Comparison of ENCODE assay signal across 16 cellular contexts in genomic region chr3:126156468-126156867, GRCh38. TPM values are rescaled to one million over a fixed set of nuclear protein-coding genes. Genes with fewer than 3 reads are reported as not detected.
DNase-seq lines count a peak whose midpoint lies in the region; ATAC-seq and TF ChIP-seq lines count a peak whose summit lies in the region.
"Had no signal": no experiment of that assay in that cellular context is flagged by ENCODE, and none has a peak within 500 bp of the region (broad histone marks: within the 10 kb centered on the region; RNA-seq: fewer than 3 reads in every experiment).

No MANE protein-coding gene starts in this region.

- H3K9me3 Mint-ChIP-seq in WTC11 = peaks cover 8% of the 10 kb centered on the region; the same call in 1 of the 2 replicates
- H3K9me3 Mint-ChIP-seq in activated naive CD8-positive, alpha-beta T cell treated with anti-CD3 and anti-CD28 coated beads for 36 hours = no peaks in the 10 kb centered on the region
- H3K9me3 Mint-ChIP-seq: activated T-cell treated with anti-CD3 and anti-CD28 coated beads, Interleukin-2, amount 50 U/mL, for 4 hours; HFFc6; neural crest cell had no signal

- H3K4me3 Mint-ChIP-seq in WTC11 = no peak overlapping the region
- no peak overlapping the region for H3K4me3 Mint-ChIP-seq in activated naive CD8-positive, alpha-beta T cell treated with anti-CD3 and anti-CD28 coated beads for 36 hours
- H3K4me3 Mint-ChIP-seq: activated T-cell treated with anti-CD3 and anti-CD28 coated beads, Interleukin-2, amount 50 U/mL, for 4 hours; CD8-positive, alpha-beta memory T cell; HFFc6; neural crest cell had no signal

- no peaks in the 10 kb centered on the region; the same call in 1 of the 2 replicates for H3K27me3 Mint-ChIP-seq in WTC11 (ENCODE audit: low read depth)
- H3K27me3 Mint-ChIP-seq in activated naive CD8-positive, alpha-beta T cell treated with anti-CD3 and anti-CD28 coated beads for 36 hours = no peaks in the 10 kb centered on the region

- no peaks in the 10 kb centered on the region for H3K4me1 Mint-ChIP-seq in WTC11
- no peaks in the 10 kb centered on the region for H3K4me1 Mint-ChIP-seq in activated naive CD8-positive, alpha-beta T cell treated with anti-CD3 and anti-CD28 coated beads for 36 hours
- H3K4me1 Mint-ChIP-seq: CD8-positive, alpha-beta memory T cell had no signal

- CTCF ChIA-PET in WTC11 (lab: Charles Lee) = interaction anchor here (0.6 kb wide), 1 partner anchor 482 kb away, joined by 4 read pairs; no protein-coding TSS in a partner anchor

- H4K8ac ChIP-seq in mesendoderm (ENCODE audit: low read depth, low read length) = no peak overlapping the region

- H3K4me3 ChIP-seq in GM12864 (ENCODE audit: low read depth, low read length) = no peak overlapping the region
- H3K4me3 ChIP-seq in mesendoderm (ENCODE audit: low read length) = no peak overlapping the region
- H3K4me3 ChIP-seq: left lung had no signal

- H3K79me1 ChIP-seq in mesendoderm (ENCODE audit: low read length) = no peaks in the 10 kb centered on the region

- H3K4me1 ChIP-seq in mesendoderm (ENCODE audit: control insufficient read depth, low read depth, low read length) = no peaks in the 10 kb centered on the region
- H3K4me1 ChIP-seq: left lung had no signal

- H3K27me3 ChIP-seq in mesendoderm (ENCODE audit: insufficient read depth, low read length, poor library complexity) = no peaks in the 10 kb centered on the region
- H3K27me3 ChIP-seq: left lung had no signal

- H4K5ac ChIP-seq in mesendoderm (ENCODE audit: low read length) = no peak overlapping the region

- no peak overlapping the region for H3K27ac Mint-ChIP-seq in WTC11
- no peak overlapping the region for H3K27ac Mint-ChIP-seq in activated naive CD8-positive, alpha-beta T cell treated with anti-CD3 and anti-CD28 coated beads for 36 hours
- H3K27ac Mint-ChIP-seq: HFFc6 had no signal

- peaks cover 2% of the 10 kb centered on the region; the same call in 1 of the 2 replicates for H3K36me3 Mint-ChIP-seq in WTC11
- no peaks in the 10 kb centered on the region for H3K36me3 Mint-ChIP-seq in activated naive CD8-positive, alpha-beta T cell treated with anti-CD3 and anti-CD28 coated beads for 36 hours
- H3K36me3 Mint-ChIP-seq: CD8-positive, alpha-beta memory T cell had no signal

- H3K18ac ChIP-seq in mesendoderm (ENCODE audit: low read length) = no peak overlapping the region

- H3K36me3 ChIP-seq in mesendoderm (ENCODE audit: control insufficient read depth, insufficient read depth, low read length) = no peaks in the 10 kb centered on the region
- H3K36me3 ChIP-seq: left lung had no signal

- H2BK5ac ChIP-seq in mesendoderm (ENCODE audit: low read length) = no peak overlapping the region

- ATAC-seq in WTC11 = no peak
- ATAC-seq: activated T-cell treated with anti-CD3 and anti-CD28 coated beads, Interleukin-2, amount 50 U/mL, for 4 hours; left lung had no signal

- peak; percentile 7 for DNase-seq in GM12864 (ENCODE audit: low read depth)
- DNase-seq in HT1080 (ENCODE audit: low read depth) = peak; percentile 51
- no peak for DNase-seq in WTC11 (ENCODE audit: low spot score)
- DNase-seq in mesendoderm = peak; percentile 24
- DNase-seq in activated naive CD8-positive, alpha-beta T cell treated with anti-CD3 and anti-CD28 coated beads for 36 hours = no peak
- DNase-seq in NCI-H187 (lab: John Stamatoyannopoulos, UW) = no peak
- no peak for DNase-seq in LoVo (ENCODE audit: low spot score)
- DNase-seq: activated T-cell treated with anti-CD3 and anti-CD28 coated beads, Interleukin-2, amount 50 U/mL, for 4 hours; GDM1; HFFc6; left lung; NCI-H1417; NCI-H510A; SHP77 treated with DMSO at 0.1 percent for 48 hours had no signal

- H3K9ac ChIP-seq in mesendoderm (ENCODE audit: low read length) = no peak overlapping the region

- H3K56ac ChIP-seq in mesendoderm (ENCODE audit: low read length) = no peak overlapping the region

- H3K23ac ChIP-seq in mesendoderm (ENCODE audit: low read length) = no peak overlapping the region

- no peak overlapping the region for H3K4me2 ChIP-seq in mesendoderm (ENCODE audit: low read length)

- no peaks in the 10 kb centered on the region for H3K79me2 ChIP-seq in mesendoderm (ENCODE audit: control insufficient read depth, insufficient read depth, low read length)

- POLR2A ChIA-PET in WTC11 (lab: Charles Lee) = no interaction called here

- no peak overlapping the region for H3K4ac ChIP-seq in mesendoderm (ENCODE audit: low read depth, low read length)

- TF ChIP-seq CTCF in GM12864 (IDR thresholded peaks at IDR 0.05; ENCODE audit: low read depth, low read length, missing control alignments) (no peak), WTC11 (IDR thresholded peaks at IDR 0.05) (no peak)

- no CpG with 5 or more reads among the region's 8 CpGs for WGBS in mesendoderm (ENCODE audit: extremely low coverage, insufficient coverage, low lambda C conversion rate)

- H2BK120ac ChIP-seq in mesendoderm (ENCODE audit: low read depth, low read length) = no peak overlapping the region

- H2AK5ac ChIP-seq in mesendoderm (ENCODE audit: low read length) = no peak overlapping the region

- no peak overlapping the region for H2BK15ac ChIP-seq in mesendoderm (replicated peaks; ENCODE audit: low read depth)

- H3K27ac ChIP-seq in mesendoderm (ENCODE audit: low read depth, low read length) = no peak overlapping the region
- H3K27ac ChIP-seq: left lung had no signal

TF ChIP-seq in WTC11, 78 proteins besides CTCF, POLR2A, EP300 and RAD21 (continues in another document):
- TF ChIP-seq USF2 (CRISPR knock-in tag; IDR thresholded peaks at IDR 0.05) = peak; percentile 87
- no peak for TF ChIP-seq ATF6 (CRISPR knock-in tag; IDR thresholded peaks at IDR 0.05)
- TF ChIP-seq ZBTB21 (CRISPR knock-in tag; IDR thresholded peaks at IDR 0.05; ENCODE audit: borderline replicate concordance) = no peak
- no peak for TF ChIP-seq NR2C2 (CRISPR knock-in tag; IDR thresholded peaks at IDR 0.05)
- TF ChIP-seq NFYB (CRISPR knock-in tag; conservative IDR thresholded peaks at IDR 0.05; ENCODE audit: low read depth) = peak; percentile 69
- no peak for TF ChIP-seq ATF2 (CRISPR knock-in tag; IDR thresholded peaks at IDR 0.05; ENCODE audit: borderline replicate concordance, low read depth)

RNA-seq across cellular contexts. Expression of gene ALDH1L1, which starts 23.9 kb away (rescaled TPM):
- 12.9 and 14.5 TPM in 2 replicates for total RNA-seq in HT1080 (2014; rRNA removed; shearing (Covaris generic))
- polyA plus RNA-seq in HT1080 (2015; cell fraction: cytosol; rRNA removed) = 22.4 and 37.6 TPM in 2 replicates
- 43.9 and 49.5 TPM in 2 replicates for polyA plus RNA-seq in HT1080 (2015; cell fraction: nucleus; rRNA removed)
- total RNA-seq in WTC11 (2021) = 0.78 to 2.0 TPM (median 1.2 TPM) in 3 replicates
- polyA plus RNA-seq in mesendoderm (2013, experiment 1 of 2) = 0.31 TPM
- 0.31 TPM for polyA plus RNA-seq in mesendoderm (2013, experiment 2 of 2)
- not detected for total RNA-seq in activated naive CD8-positive, alpha-beta T cell treated with anti-CD3 and anti-CD28 coated beads for 36 hours
- total RNA-seq: CD8-positive, alpha-beta memory T cell had no signal
- polyA plus RNA-seq: CD8-positive, alpha-beta memory T cell had no signal

Comparison
In these comparisons a context has a peak if more than half of its experiments do, and no peak if none do; other contexts are left out.
1. DNase-seq: peak in GM12864 (single experiment), HT1080 (single experiment) and mesendoderm (single experiment); none in WTC11 (single experiment), activated naive CD8-positive, alpha-beta T cell treated with anti-CD3 and anti-CD28 coated beads for 36 hours (single experiment), NCI-H187 (0 of 2) and LoVo (single experiment).